9 cellular contexts compared by ENCODE assay signal in the genomic region with DNA sequence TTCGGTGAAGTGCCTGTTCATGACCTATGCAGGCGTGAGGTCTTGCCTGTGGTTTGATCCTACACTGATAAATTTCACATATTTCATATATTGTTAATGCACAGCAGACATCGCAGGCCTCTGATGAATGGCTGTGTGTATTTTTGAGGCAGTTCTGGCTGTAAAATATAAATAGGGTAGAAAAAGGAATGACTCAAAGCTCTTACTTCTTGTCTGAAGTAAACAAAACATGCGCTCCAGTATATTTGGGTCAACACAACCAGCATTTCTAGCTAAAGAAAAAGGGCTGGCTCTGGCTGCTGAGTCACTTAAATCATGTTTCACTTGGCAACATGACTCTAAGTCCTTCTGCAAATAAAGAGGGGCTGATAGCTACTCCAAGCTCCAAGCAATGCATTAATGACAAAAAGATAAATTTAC. TPM values are rescaled to one million over a fixed set of nuclear protein-coding genes. Genes with fewer than 3 reads are reported as not detected.
DNase-seq lines count a peak whose midpoint lies in the region; ATAC-seq and TF ChIP-seq lines count a peak whose summit lies in the region.
"Had no signal": no experiment of that assay in that cellular context is flagged by ENCODE, and none has a peak within 500 bp of the region (broad histone marks: within the 10 kb centered on the region; RNA-seq: fewer than 3 reads in every experiment).

No MANE protein-coding gene starts in this region.

- no peaks in the 10 kb centered on the region for H3K36me3 ChIP-seq in naive thymus-derived CD4-positive, alpha-beta T cell (ENCODE audit: control insufficient read depth in 2 of 3, insufficient read depth in 3 of 3, low read length in 3 of 3)

- CTCF ChIA-PET in AG04450 (lab: Charles Lee) = interaction anchor here (0.6 kb wide), 1 partner anchor 400 kb away, joined by 6 read pairs; no protein-coding TSS in a partner anchor
- CTCF ChIA-PET in naive thymus-derived CD4-positive, alpha-beta T cell (lab: Charles Lee) = no interaction called here

- intact Hi-C loops in naive thymus-derived CD4-positive, alpha-beta T cell (cut with micrococcal nuclease) = no loop called here

- ATAC-seq in GM19351 (IDR thresholded peaks at IDR 0.05; ENCODE audit: unreplicated experiment) = no peak
- ATAC-seq in naive thymus-derived CD4-positive, alpha-beta T cell = no peak
- ATAC-seq: GM23338 had no signal

- no peaks in the 10 kb centered on the region for H3K4me1 ChIP-seq in naive thymus-derived CD4-positive, alpha-beta T cell (ENCODE audit: control insufficient read depth in 2 of 2, insufficient read depth in 2 of 2, low read length in 2 of 2)

- no peak overlapping the region for H3K27ac ChIP-seq in AG04450 (ENCODE audit: low read depth, low read length)
- H3K27ac ChIP-seq in naive thymus-derived CD4-positive, alpha-beta T cell (ENCODE audit: low read depth, low read length) = no peak overlapping the region

- H3K4me3 Mint-ChIP-seq in glutamatergic neuron (ENCODE audit: unreplicated experiment) = no peak overlapping the region
- H3K4me3 Mint-ChIP-seq in naive thymus-derived CD4-positive, alpha-beta T cell = no peak overlapping the region
- H3K4me3 Mint-ChIP-seq: GM23338 had no signal

- TF ChIP-seq CTCF in AG04450 (IDR thresholded peaks at IDR 0.05; ENCODE audit: low read depth, low read length) = no peak
- no peak for TF ChIP-seq CTCF in glutamatergic neuron (IDR thresholded peaks at IDR 0.05; ENCODE audit: partially characterized antibody, unreplicated experiment)

- DNase-seq in AG04450 (ENCODE audit: low read depth, low spot score) (peak; percentile 78), HT-29 (ENCODE audit: low spot score) (peak; percentile 30), brain pericyte (ENCODE audit: low read depth, low spot score) (peak; percentile 74), medulla oblongata (ENCODE audit: extremely low spot score) (peak; percentile 44), glutamatergic neuron (no peak)
- no peak for DNase-seq in naive thymus-derived CD4-positive, alpha-beta T cell
- no peak for DNase-seq in activated CD4-positive, alpha-beta T cell treated with anti-CD3 and anti-CD28 coated beads for 48 hours

- no peaks in the 10 kb centered on the region for H3K27me3 Mint-ChIP-seq in glutamatergic neuron (ENCODE audit: unreplicated experiment)
- H3K27me3 Mint-ChIP-seq in naive thymus-derived CD4-positive, alpha-beta T cell = peaks cover under 1 to 28% (median 4%) of the 10 kb centered on the region in 5 donors

- H3K9me3 Mint-ChIP-seq in glutamatergic neuron (ENCODE audit: unreplicated experiment) = peaks cover 3% of the 10 kb centered on the region
- H3K9me3 Mint-ChIP-seq in naive thymus-derived CD4-positive, alpha-beta T cell = peaks cover 0 to 4% (median 0%) of the 10 kb centered on the region in 11 donors
- H3K9me3 Mint-ChIP-seq: GM23338 had no signal

- peaks cover 21% of the 10 kb centered on the region for H3K27me3 ChIP-seq in AG04450 (ENCODE audit: control insufficient read depth, insufficient read depth, low read length)
- no peaks in the 10 kb centered on the region for H3K27me3 ChIP-seq in naive thymus-derived CD4-positive, alpha-beta T cell (ENCODE audit: control insufficient read depth in 2 of 2, insufficient read depth in 2 of 2, low read length in 2 of 2)

- H3K4me1 Mint-ChIP-seq in glutamatergic neuron (ENCODE audit: low read depth, unreplicated experiment) = no peaks in the 10 kb centered on the region
- H3K4me1 Mint-ChIP-seq in naive thymus-derived CD4-positive, alpha-beta T cell = peaks cover 0 to 1% (median 0%) of the 10 kb centered on the region in 7 donors

- H3K4me3 ChIP-seq in AG04450 (ENCODE audit: low read depth, low read length) = no peak overlapping the region
- no peak overlapping the region for H3K4me3 ChIP-seq in naive thymus-derived CD4-positive, alpha-beta T cell (ENCODE audit: low read length)
- H3K4me3 ChIP-seq: GM23338 had no signal

- H3K27ac Mint-ChIP-seq in glutamatergic neuron (ENCODE audit: unreplicated experiment) = no peak overlapping the region
- no peak overlapping the region for H3K27ac Mint-ChIP-seq in naive thymus-derived CD4-positive, alpha-beta T cell
- H3K27ac Mint-ChIP-seq: GM23338 had no signal

- peaks cover 3% of the 10 kb centered on the region for H3K36me3 Mint-ChIP-seq in glutamatergic neuron (ENCODE audit: unreplicated experiment)
- H3K36me3 Mint-ChIP-seq in naive thymus-derived CD4-positive, alpha-beta T cell = no peaks in the 10 kb centered on the region

- H3K9me3 ChIP-seq in AG04450 (ENCODE audit: control insufficient read depth, insufficient read depth, low read length) = no peaks in the 10 kb centered on the region
- H3K9me3 ChIP-seq in naive thymus-derived CD4-positive, alpha-beta T cell (ENCODE audit: control insufficient read depth in 2 of 3, low read length in 3 of 3) = no peaks in the 10 kb centered on the region

- POLR2A ChIA-PET in AG04450 (lab: Yijun Ruan, JAX) = no interaction called here
- POLR2A ChIA-PET in naive thymus-derived CD4-positive, alpha-beta T cell (lab: Charles Lee) = no interaction called here

RNA-seq across cellular contexts. Expression of gene TMCC3, which starts 54.1 kb away (rescaled TPM):
- polyA plus RNA-seq in AG04450 (2011; rRNA removed) = 0.29 and 0.50 TPM in 2 replicates
- polyA minus RNA-seq in AG04450 (2011; rRNA and poly(A)+ RNA removed) = 0.56 and 0.92 TPM in 2 replicates
- 2.9 and 3.0 TPM in 2 replicates for total RNA-seq in HT-29 (2014; rRNA removed; shearing (Covaris generic))
- 5.7 TPM for total RNA-seq in glutamatergic neuron (ENCODE audit: unreplicated experiment)
- total RNA-seq in naive thymus-derived CD4-positive, alpha-beta T cell = 1 to 10 TPM in 2 of 5 experiments, under 1 TPM in 3; 0.08 to 9.7 (median 0.10) TPM
- not detected for polyA plus RNA-seq in naive thymus-derived CD4-positive, alpha-beta T cell

Comparison
In these comparisons a context has a peak if more than half of its experiments do, and no peak if none do; other contexts are left out.
1. DNase-seq: peak in AG04450 (single experiment), HT-29 (single experiment), brain pericyte (single experiment) and medulla oblongata (single experiment); none in glutamatergic neuron (single experiment), naive thymus-derived CD4-positive, alpha-beta T cell (0 of 9) and activated CD4-positive, alpha-beta T cell treated with anti-CD3 and anti-CD28 coated beads for 48 hours (single experiment).